8 cellular contexts compared by ENCODE assay signal in the genomic region with DNA sequence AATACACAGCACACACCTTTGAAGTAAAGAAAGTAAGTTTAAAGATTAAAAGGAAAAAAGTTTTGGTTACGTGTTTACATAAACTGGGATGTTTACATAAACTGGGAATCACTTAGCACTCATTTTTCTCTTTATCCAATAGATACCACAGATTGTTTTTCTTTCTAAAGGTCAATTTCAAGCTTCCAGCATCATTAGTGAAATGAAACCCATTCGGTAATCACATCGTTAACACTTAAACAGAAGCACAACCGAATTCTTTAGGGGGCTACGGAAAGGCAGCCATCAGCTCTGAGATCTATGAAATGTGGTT. TPM values are rescaled to one million over a fixed set of nuclear protein-coding genes. Genes with fewer than 3 reads are reported as not detected.
DNase-seq lines count a peak whose midpoint lies in the region; ATAC-seq, FAIRE-seq and TF ChIP-seq lines count a peak whose summit lies in the region.

No MANE protein-coding gene starts in this region.

- POLR2A ChIA-PET in Caco-2 (lab: Charles Lee), result no interaction called here

- H3K4me3 ChIP-seq in Caco-2 (ENCODE audit: low read depth, low read length), result no peak overlapping the region
- H3K4me3 ChIP-seq in SJCRH30, result peak overlapping the region; percentile 91
- peak overlapping the region; percentile 43 to 65 (median 52) for H3K4me3 ChIP-seq in fibroblast of lung (replicated peaks in 1 of 4; ENCODE audit: control extremely low read depth in 1 of 4, insufficient read depth in 1 of 4, low read depth in 3 of 4, low read length in 4 of 4)
- no peak overlapping the region for H3K4me3 ChIP-seq in trophoblast cell (ENCODE audit: low read depth, low read length)
- peak overlapping the region in 1 of 2 donors; percentile 56 for H3K4me3 ChIP-seq in left lung

- H3K9ac ChIP-seq in fibroblast of lung (ENCODE audit: insufficient read depth, low read length) (no peak overlapping the region), trophoblast cell (ENCODE audit: low read length) (no peak overlapping the region)

- H3K27ac Mint-ChIP-seq in Caco-2 (ENCODE audit: unreplicated experiment), result no peak overlapping the region

- TF ChIP-seq CTCF in Caco-2 (IDR thresholded peaks at IDR 0.05; ENCODE audit: insufficient read depth in 1 of 2, low read depth in 1 of 2, low read length in 1 of 2, severe bottlenecking in 1 of 2, unreplicated experiment in 1 of 2) (no peak), fibroblast of lung (conservative IDR thresholded peaks at IDR 0.05 in 1 of 2, IDR thresholded peaks at IDR 0.05 in 1 of 2; ENCODE audit: low read depth in 1 of 2, low read length in 2 of 2) (no peak), left lung (IDR thresholded peaks at IDR 0.05) (no peak)

- no peak overlapping the region for H2AK5ac ChIP-seq in trophoblast cell (ENCODE audit: low read length)

- intact Hi-C loops in Caco-2 (cut with micrococcal nuclease; ENCODE audit: unreplicated experiment) (no loop called here), left lung (cut with DNase I) (no loop called here)

- no peak overlapping the region for H3K18ac ChIP-seq in trophoblast cell (ENCODE audit: low read length)

- peak overlapping the region; percentile 90 for H3K4me2 ChIP-seq in fibroblast of lung (ENCODE audit: extremely low read depth, insufficient read depth, low read length)
- H3K4me2 ChIP-seq in trophoblast cell (ENCODE audit: low read length), result peak overlapping the region; percentile 96

- H3K79me2 ChIP-seq in fibroblast of lung (ENCODE audit: control insufficient read depth, insufficient read depth, low read length), result no peaks in the 10 kb centered on the region
- H3K79me2 ChIP-seq in trophoblast cell (ENCODE audit: control insufficient read depth, insufficient read depth, low read length, poor library complexity), result no peaks in the 10 kb centered on the region

- H3K36me3 Mint-ChIP-seq in Caco-2 (ENCODE audit: insufficient read depth, unreplicated experiment), result peaks cover 8% of the 10 kb centered on the region

- H4K12ac ChIP-seq in trophoblast cell (ENCODE audit: low read depth, low read length), result no peak overlapping the region

- H3K27ac ChIP-seq in SJCRH30 (peak overlapping the region; percentile 86), fibroblast of lung (ENCODE audit: insufficient read depth, low read length) (no peak overlapping the region), trophoblast cell (ENCODE audit: low read depth, low read length) (no peak overlapping the region), left lung (no peak overlapping the region)

- no peaks in the 10 kb centered on the region for H3K79me1 ChIP-seq in trophoblast cell (ENCODE audit: low read length)

- H3K23ac ChIP-seq in trophoblast cell (ENCODE audit: low read length), result no peak overlapping the region

- no peak overlapping the region for H4K8ac ChIP-seq in trophoblast cell (ENCODE audit: low read depth, low read length)

- no peak overlapping the region for H2BK5ac ChIP-seq in trophoblast cell (ENCODE audit: low read depth, low read length, poor library complexity)

- H3K4me1 ChIP-seq in Caco-2 (no peaks in the 10 kb centered on the region), SJCRH30 (peaks cover 20% of the 10 kb centered on the region), fibroblast of lung (ENCODE audit: control insufficient read depth, extremely low read depth, insufficient read depth, low read length) (no peaks in the 10 kb centered on the region), trophoblast cell (ENCODE audit: control insufficient read depth in 1 of 2, insufficient read depth in 2 of 2, low read length in 2 of 2) (peaks cover 2 to 3% of the 10 kb centered on the region in 2 experiments), left lung (peaks cover 0 to 8% of the 10 kb centered on the region in 2 donors)

- DNase-seq in Caco-2 (no peak), SJCRH30 (no peak), fibroblast of lung (ENCODE audit: low read depth in 2 of 2) (no peak), trophoblast cell (no peak), left lung (no peak), dermis blood vessel endothelial cell (no peak), urothelium cell line (ENCODE audit: low spot score) (no peak), NCI-H2029 (lab: John Stamatoyannopoulos, UW) (no peak)

- no peak for ATAC-seq in left lung

- no peak overlapping the region for H3K14ac ChIP-seq in trophoblast cell (ENCODE audit: low read length)

- BruUV-seq in Caco-2 (replicated peaks; lab: Mats Ljungman, UMichigan), result no TSS peak

- peak overlapping the region; percentile 83 for H3K4me3 Mint-ChIP-seq in Caco-2 (ENCODE audit: unreplicated experiment)

- H3K36me3 ChIP-seq in Caco-2 (ENCODE audit: control insufficient read depth, insufficient read depth, low read length) (no peaks in the 10 kb centered on the region), SJCRH30 (no peaks in the 10 kb centered on the region), fibroblast of lung (ENCODE audit: control insufficient read depth, insufficient read depth, low read length) (no peaks in the 10 kb centered on the region), trophoblast cell (ENCODE audit: control insufficient read depth in 1 of 2, insufficient read depth in 2 of 2, low read length in 2 of 2) (no peaks in the 10 kb centered on the region), left lung (no peaks in the 10 kb centered on the region)

- no peak for FAIRE-seq in urothelium cell line (lab: Jason Lieb, UNC)

- H3K4me1 Mint-ChIP-seq in Caco-2 (ENCODE audit: low read depth, unreplicated experiment), result peaks cover 9% of the 10 kb centered on the region

- H3K27me3 ChIP-seq in Caco-2 (replicated peaks; ENCODE audit: control insufficient read depth, insufficient read depth, low read length) (no peaks in the 10 kb centered on the region), SJCRH30 (no peaks in the 10 kb centered on the region), fibroblast of lung (ENCODE audit: control insufficient read depth, insufficient read depth, low read length) (no peaks in the 10 kb centered on the region), trophoblast cell (ENCODE audit: insufficient read depth, low read length) (peaks cover 16% of the 10 kb centered on the region), left lung (peaks cover 6 to 40% of the 10 kb centered on the region in 2 donors)

- no peak overlapping the region for H2BK12ac ChIP-seq in trophoblast cell (ENCODE audit: low read length)

- CTCF ChIA-PET in Caco-2 (lab: Charles Lee), result no interaction called here

- no CpG with 5 or more reads among the region's 5 CpGs for WGBS in trophoblast cell (ENCODE audit: extremely low coverage, insufficient coverage, insufficient read length)

- H3K9me3 ChIP-seq in Caco-2, result no peaks in the 10 kb centered on the region
- H3K9me3 ChIP-seq in SJCRH30 (replicated peaks), result 0 out of 2 replicates have a peak, but pooled peaks cover under 1% of the 10 kb centered on the region
- H3K9me3 ChIP-seq in fibroblast of lung (ENCODE audit: control insufficient read depth, insufficient read depth, low read depth, low read length), result no peaks in the 10 kb centered on the region
- no peaks in the 10 kb centered on the region for H3K9me3 ChIP-seq in trophoblast cell (ENCODE audit: insufficient read depth, low read depth, low read length)
- no peaks in the 10 kb centered on the region for H3K9me3 ChIP-seq in left lung

- H4K91ac ChIP-seq in trophoblast cell (ENCODE audit: low read depth, low read length), result no peak overlapping the region

- no peaks in the 10 kb centered on the region for H4K20me1 ChIP-seq in fibroblast of lung (ENCODE audit: control insufficient read depth, extremely low read depth, insufficient read depth, low read length)

- H2AFZ ChIP-seq in fibroblast of lung (ENCODE audit: low read length) (peak overlapping the region; percentile 64), trophoblast cell (ENCODE audit: insufficient read depth, low read length, poor library complexity) (no peak overlapping the region)

- peaks cover 30% of the 10 kb centered on the region for H3K27me3 Mint-ChIP-seq in Caco-2 (ENCODE audit: insufficient read depth, unreplicated experiment)

- peaks cover 7% of the 10 kb centered on the region for H3K9me3 Mint-ChIP-seq in Caco-2 (ENCODE audit: unreplicated experiment)

- no peak overlapping the region for H2BK120ac ChIP-seq in trophoblast cell (ENCODE audit: insufficient read depth, low read length, poor library complexity)

- no peak overlapping the region for H3K4ac ChIP-seq in trophoblast cell (ENCODE audit: low read depth, low read length)

RNA-seq across cellular contexts. Expression of a gene that starts 1.1 kb away (rescaled TPM):
- total RNA-seq in Caco-2 (2022) (not detected in 2 replicates), fibroblast of lung (1.3 and 1.5 TPM in 2 replicates), left lung (1 to 10 TPM in 1 of 2 donors, under 1 TPM in 1; 0.29 to 2.8 TPM), dermis blood vessel endothelial cell (0.85 and 3.8 TPM in 2 replicates)
- 6.8 and 9.8 TPM in 2 replicates for total RNA-seq in SJCRH30 (2014; rRNA removed; shearing (Covaris generic))
- 0.12 and 0.34 TPM in 2 replicates for polyA plus RNA-seq in fibroblast of lung
- polyA plus RNA-seq in fibroblast of lung (2012), result 0.24 and 0.56 TPM in 2 replicates
- polyA minus RNA-seq in fibroblast of lung (ENCODE audit: low replicate concordance), result 0.39 TPM in 1 of 2 replicates, not detected in the other
- polyA plus RNA-seq in trophoblast cell (2013), result 0.04 and 0.08 TPM in 2 replicates

Comparison
In these comparisons a context has a peak if more than half of its experiments do, and no peak if none do; other contexts are left out.
1. H3K4me3 ChIP-seq: peak in SJCRH30 (single experiment) and fibroblast of lung (4 of 4); none in Caco-2 (single experiment) and trophoblast cell (single experiment).